9 cellular contexts compared by ENCODE assay signal in genomic region chr17:42563543-42563942, GRCh38.
DNase-seq lines count a peak whose midpoint lies in the region; ATAC-seq and TF ChIP-seq lines count a peak whose summit lies in the region.
"Had no signal": no experiment of that assay in that cellular context is flagged by ENCODE, and none has a peak within 500 bp of the region (broad histone marks: within the 10 kb centered on the region; RNA-seq: fewer than 3 reads in every experiment).

No MANE protein-coding gene starts in this region.

- peak overlapping the region; percentile 92 for H3K4me3 ChIP-seq in fibroblast of mammary gland (ENCODE audit: control insufficient read depth, low read depth, low read length)

- H3K27ac Mint-ChIP-seq in T-helper 1 cell treated with Interleukin-12 subunit alpha and Interleukin-12 subunit beta and Interleukin-4 antibody, amounts not matched to agents 30 μg/mL and 1 μg/mL, for 36 hours, result peak overlapping the region; percentile 59
- H3K27ac Mint-ChIP-seq in stimulated activated effector memory CD8-positive, alpha-beta T cell treated with anti-CD3 and anti-CD28 coated beads, Interleukin-12 subunit alpha, Interleukin-12 subunit beta, amount 100 ng/mL, for 72 hours, result peak overlapping the region; percentile 98

- ATAC-seq in stimulated activated effector memory CD8-positive, alpha-beta T cell treated with anti-CD3 and anti-CD28 coated beads, Interleukin-12 subunit alpha, Interleukin-12 subunit beta, amount 100 ng/mL, for 72 hours, result no peak
- no peak for ATAC-seq in HG03108 (IDR thresholded peaks at IDR 0.05; ENCODE audit: unreplicated experiment)

- no peaks in the 10 kb centered on the region for H3K27me3 Mint-ChIP-seq in T-helper 1 cell treated with Interleukin-12 subunit alpha and Interleukin-12 subunit beta and Interleukin-4 antibody, amounts not matched to agents 30 μg/mL and 1 μg/mL, for 36 hours (ENCODE audit: low read depth)

- H3K4me3 Mint-ChIP-seq in T-helper 1 cell treated with Interleukin-12 subunit alpha and Interleukin-12 subunit beta and Interleukin-4 antibody, amounts not matched to agents 30 μg/mL and 1 μg/mL, for 36 hours, result peak overlapping the region; percentile 93
- H3K4me3 Mint-ChIP-seq in stimulated activated effector memory CD8-positive, alpha-beta T cell treated with anti-CD3 and anti-CD28 coated beads, Interleukin-12 subunit alpha, Interleukin-12 subunit beta, amount 100 ng/mL, for 72 hours, result peak overlapping the region; percentile 92

- no peaks in the 10 kb centered on the region for H3K9me3 Mint-ChIP-seq in T-helper 1 cell treated with Interleukin-12 subunit alpha and Interleukin-12 subunit beta and Interleukin-4 antibody, amounts not matched to agents 30 μg/mL and 1 μg/mL, for 36 hours
- H3K9me3 Mint-ChIP-seq in stimulated activated effector memory CD8-positive, alpha-beta T cell treated with anti-CD3 and anti-CD28 coated beads, Interleukin-12 subunit alpha, Interleukin-12 subunit beta, amount 100 ng/mL, for 72 hours, result no peaks in the 10 kb centered on the region

- peaks cover 18% of the 10 kb centered on the region for H3K36me3 Mint-ChIP-seq in T-helper 1 cell treated with Interleukin-12 subunit alpha and Interleukin-12 subunit beta and Interleukin-4 antibody, amounts not matched to agents 30 μg/mL and 1 μg/mL, for 36 hours (ENCODE audit: low read depth)
- peaks cover 56% of the 10 kb centered on the region for H3K36me3 Mint-ChIP-seq in stimulated activated effector memory CD8-positive, alpha-beta T cell treated with anti-CD3 and anti-CD28 coated beads, Interleukin-12 subunit alpha, Interleukin-12 subunit beta, amount 100 ng/mL, for 72 hours

- H3K4me1 Mint-ChIP-seq in T-helper 1 cell treated with Interleukin-12 subunit alpha and Interleukin-12 subunit beta and Interleukin-4 antibody, amounts not matched to agents 30 μg/mL and 1 μg/mL, for 36 hours (ENCODE audit: low read depth), result peaks cover 32% of the 10 kb centered on the region
- H3K4me1 Mint-ChIP-seq in stimulated activated effector memory CD8-positive, alpha-beta T cell treated with anti-CD3 and anti-CD28 coated beads, Interleukin-12 subunit alpha, Interleukin-12 subunit beta, amount 100 ng/mL, for 72 hours, result peaks cover 55% of the 10 kb centered on the region

- DNase-seq in T-helper 1 cell (no peak), RKO (ENCODE audit: low spot score) (peak; percentile 45), fibroblast of mammary gland (ENCODE audit: low read depth) (no peak), CD1c-positive myeloid dendritic cell (ENCODE audit: extremely low spot score) (no peak), NCI-H2107 treated with DMSO at 0.1 percent for 48 hours (lab: John Stamatoyannopoulos, UW; ENCODE audit: unreplicated experiment) (no peak)
- DNase-seq in stimulated activated effector memory CD8-positive, alpha-beta T cell treated with anti-CD3 and anti-CD28 coated beads, Interleukin-12 subunit alpha, Interleukin-12 subunit beta, amount 100 ng/mL, for 72 hours (ENCODE audit: low spot score in 2 of 2), result no peak
- DNase-seq: stimulated activated CD8-positive, alpha-beta memory T cell treated with anti-CD3 and anti-CD28 coated beads, Interleukin-4, amount 100 ng/mL, for 48 hours had no signal

- no peak for TF ChIP-seq CTCF in fibroblast of mammary gland (conservative IDR thresholded peaks at IDR 0.05; ENCODE audit: control insufficient read depth, insufficient read depth, low read depth, low read length)
